ENCODE assay signal across 6 cellular contexts in genomic region chr7:12527670-12528069, GRCh38. TPM values are rescaled to one million over a fixed set of nuclear protein-coding genes. Genes with fewer than 3 reads are reported as not detected.
DNase-seq lines count a peak whose midpoint lies in the region; FAIRE-seq and TF ChIP-seq lines count a peak whose summit lies in the region.
"Not testable (repeated sequence)": the region's sequence is repeated elsewhere in the genome, so short reads cannot be mapped to it uniquely, and the experiment has no call there.
"Had no signal": no experiment of that assay in that cellular context is flagged by ENCODE, and none has a peak within 500 bp of the region (broad histone marks: within the 10 kb centered on the region; RNA-seq: fewer than 3 reads in every experiment).

No MANE protein-coding gene starts in this region.

- not testable (repeated sequence) for H3K27ac ChIP-seq in neural cell (ENCODE audit: low read length)

- TF ChIP-seq EP300 in neural cell (conservative IDR thresholded peaks at IDR 0.05; ENCODE audit: poor library complexity, severe bottlenecking): peak; percentile 97

- not testable (repeated sequence) for H3F3A ChIP-seq in neural cell (ENCODE audit: insufficient read depth, low read length, poor library complexity, severe bottlenecking)

- not testable (repeated sequence) for H3K9me2 ChIP-seq in neural cell (ENCODE audit: insufficient read depth, low read length)

- H3K36me3 ChIP-seq in neural cell (ENCODE audit: insufficient read depth, low read length): not testable (repeated sequence)

- H3K9ac ChIP-seq in neural cell (ENCODE audit: low read length): not testable (repeated sequence)

- not testable (repeated sequence) for TF ChIP-seq CTCF in neural cell (IDR thresholded peaks at IDR 0.05; ENCODE audit: poor library complexity, severe bottlenecking)

- FAIRE-seq in H54 (lab: Jason Lieb, UNC) (peak; percentile 23), HTR-8/SVneo (lab: Jason Lieb, UNC) (peak; percentile 55)

- H3K9me3 ChIP-seq in neural cell (ENCODE audit: low read length): not testable (repeated sequence)

- not testable (repeated sequence) for H4K20me1 ChIP-seq in neural cell (ENCODE audit: insufficient read depth)

- not testable (repeated sequence) for H3K79me2 ChIP-seq in neural cell (replicated peaks; ENCODE audit: insufficient read depth, low read length)

- not testable (repeated sequence) for H3K27me3 ChIP-seq in neural cell (ENCODE audit: insufficient read depth, low read depth, low read length)

- H3K4me2 ChIP-seq in neural cell (ENCODE audit: low read length): not testable (repeated sequence)

- not testable (repeated sequence) for TF ChIP-seq RAD21 in neural cell (conservative IDR thresholded peaks at IDR 0.05)

- H3K4me3 ChIP-seq in neural cell (ENCODE audit: low read length): not testable (repeated sequence)

- TF ChIP-seq POLR2A in H54 (IDR thresholded peaks at IDR 0.05; ENCODE audit: low read depth, low read length): not testable (repeated sequence)

- not testable (repeated sequence) for DNase-seq in H54 (ENCODE audit: insufficient read length, low spot score); HTR-8/SVneo (ENCODE audit: insufficient read length, low spot score)

- not testable (repeated sequence) for H2AFZ ChIP-seq in neural cell (ENCODE audit: low read depth, low read length)

TF ChIP-seq in neural cell, 6 proteins besides CTCF, POLR2A, EP300 and RAD21:
- peak; percentile 39 for TF ChIP-seq POLR2AphosphoS5 (IDR thresholded peaks at IDR 0.05)

RNA-seq across cellular contexts. Expression of gene SCIN, which starts 42.9 kb away (rescaled TPM):
- polyA plus RNA-seq in neural cell: 0.53 TPM in 1 of 2 replicates, not detected in the other
- polyA minus RNA-seq in neural cell: under 0.01 and 0.93 TPM in 2 replicates
- polyA plus RNA-seq: AG04450; CD14-positive monocyte; CD8-positive, alpha-beta memory T cell had no signal
